1 cellular context compared by ENCODE assay signal in the genomic region with DNA sequence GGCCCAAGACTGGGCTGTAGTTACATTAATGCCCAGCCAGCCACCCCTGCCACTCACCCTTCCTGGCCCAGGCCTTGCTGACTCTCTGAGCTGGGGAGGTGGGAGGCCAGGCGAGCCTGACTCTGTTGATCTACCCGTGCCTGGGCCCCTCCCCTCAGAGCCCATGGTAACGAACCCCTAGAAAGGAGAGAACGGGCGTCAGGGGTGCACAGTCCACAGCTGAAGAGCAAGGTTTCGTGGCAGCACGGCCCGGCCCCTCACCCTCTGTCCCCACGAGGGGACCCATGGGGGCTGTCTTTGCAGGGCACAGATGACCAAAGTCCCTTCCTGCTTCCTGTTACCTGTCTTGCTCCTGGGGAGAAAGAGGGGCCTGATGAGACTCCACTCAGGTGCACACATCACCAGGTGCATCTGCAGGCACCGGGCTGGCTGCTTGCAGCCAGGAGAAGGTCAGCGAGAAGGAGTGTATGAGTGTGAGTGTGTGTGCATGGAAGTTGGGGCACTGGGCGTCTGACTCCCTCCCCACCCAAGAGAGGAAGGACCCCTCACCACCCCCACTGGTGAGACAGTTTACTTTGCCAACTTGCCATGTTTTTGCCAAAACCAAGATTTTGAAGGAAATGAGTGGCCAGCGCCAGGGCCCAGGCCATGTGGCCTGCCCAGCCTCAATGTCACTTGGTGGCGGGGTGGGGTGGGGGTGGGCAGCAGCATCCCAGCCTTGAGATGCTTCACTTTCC.
TF ChIP-seq lines count a peak whose summit lies in the region.

No MANE protein-coding gene starts in this region.

TF ChIP-seq in WTC11, 78 proteins besides CTCF, POLR2A, EP300 and RAD21 (continued from another document):
- TF ChIP-seq PRDM15 (CRISPR knock-in tag; IDR thresholded peaks at IDR 0.05) (no peak), NR2C2 (CRISPR knock-in tag; IDR thresholded peaks at IDR 0.05) (no peak), STAT6 (CRISPR knock-in tag; conservative IDR thresholded peaks at IDR 0.05; ENCODE audit: low read depth) (no peak), ZNF121 (CRISPR knock-in tag; IDR thresholded peaks at IDR 0.05) (no peak)
- TF ChIP-seq, protein P1, sequence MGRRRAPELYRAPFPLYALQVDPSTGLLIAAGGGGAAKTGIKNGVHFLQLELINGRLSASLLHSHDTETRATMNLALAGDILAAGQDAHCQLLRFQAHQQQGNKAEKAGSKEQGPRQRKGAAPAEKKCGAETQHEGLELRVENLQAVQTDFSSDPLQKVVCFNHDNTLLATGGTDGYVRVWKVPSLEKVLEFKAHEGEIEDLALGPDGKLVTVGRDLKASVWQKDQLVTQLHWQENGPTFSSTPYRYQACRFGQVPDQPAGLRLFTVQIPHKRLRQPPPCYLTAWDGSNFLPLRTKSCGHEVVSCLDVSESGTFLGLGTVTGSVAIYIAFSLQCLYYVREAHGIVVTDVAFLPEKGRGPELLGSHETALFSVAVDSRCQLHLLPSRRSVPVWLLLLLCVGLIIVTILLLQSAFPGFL (CRISPR knock-in tag; IDR thresholded peaks at IDR 0.05; ENCODE audit: borderline replicate concordance), result no peak
